ENCODE assay signal across 29 cellular contexts in the genomic region with DNA sequence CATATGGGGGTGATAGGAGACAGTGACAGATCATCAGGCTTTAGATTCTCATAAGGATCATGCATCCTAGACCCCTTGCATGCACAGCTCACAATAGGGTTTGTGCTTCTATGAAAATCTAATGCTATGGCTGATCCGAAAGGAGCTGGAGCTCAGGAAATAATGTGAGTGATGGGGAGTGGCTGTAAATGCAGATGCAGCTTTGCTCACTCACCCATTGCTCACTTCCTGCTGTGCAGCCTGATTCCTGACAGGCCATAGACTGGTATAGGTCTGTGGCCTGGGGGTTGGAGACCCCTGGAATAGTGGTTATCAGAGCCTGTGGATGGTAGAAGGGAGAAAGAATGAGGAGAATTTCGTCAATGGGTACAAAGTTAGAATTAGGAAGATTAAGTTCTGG.
"Had no signal": no experiment of that assay in that cellular context is flagged by ENCODE, and none has a peak within 500 bp of the region (broad histone marks: within the 10 kb centered on the region; RNA-seq: fewer than 3 reads in every experiment).

No MANE protein-coding gene starts in this region.

- H3K27me3 ChIP-seq: cardiac muscle cell, neural progenitor cell, sigmoid colon, upper lobe of right lung had no signal

- DNase-seq: activated CD4-positive, alpha-beta T cell treated with anti-CD3 and anti-CD28 coated beads for 48 hours; activated CD4-positive, alpha-beta T cell treated with anti-CD3 and anti-CD28 coated beads, Interleukin-2, amount 50 U/mL, for 48 hours; activated CD8-positive, alpha-beta memory T cell treated with anti-CD3 and anti-CD28 coated beads for 24 hours; activated effector memory CD4-positive, alpha-beta T cell treated with Interleukin-2 at 50 U/mL for 16 hours; activated naive CD4-positive, alpha-beta T cell treated with Interleukin-2 at 50 U/mL for 16 hours; anterior cingulate cortex; effector memory CD8-positive, alpha-beta T cell; foreskin melanocyte; kidney glomerular epithelial cell; left ventricle myocardium inferior; mesendoderm; natural killer cell; occipital lobe; psoas muscle; sigmoid colon; small intestine; stimulated activated CD4-positive, alpha-beta T cell treated with anti-CD3 and anti-CD28 coated beads, Interleukin-4, amount 100 ng/mL, for 24 hours; T-helper 9 cell; upper lobe of right lung; WERI-Rb-1 had no signal

- ATAC-seq: activated CD4-positive, CD25-positive, alpha-beta regulatory T cell treated with anti-CD3 and anti-CD28 coated beads, Interleukin-2, amount 50 U/mL, for 24 hours; effector memory CD8-positive, alpha-beta T cell; esophagus mucosa; natural killer cell; psoas muscle; stimulated activated effector memory CD8-positive, alpha-beta T cell treated with anti-CD3 and anti-CD28 coated beads, Interleukin-12 subunit alpha, Interleukin-12 subunit beta, amount 100 ng/mL, for 72 hours; upper lobe of right lung had no signal

- H3K4me1 ChIP-seq: left ventricle myocardium inferior, neural progenitor cell, parathyroid adenoma, psoas muscle, sigmoid colon, upper lobe of right lung had no signal

- H3K4me3 ChIP-seq: cardiac muscle cell, coronary artery, left ventricle myocardium inferior, lung, neural progenitor cell, psoas muscle, sigmoid colon, thoracic aorta, upper lobe of right lung had no signal

- H3K36me3 ChIP-seq: cardiac muscle cell, left ventricle myocardium inferior, neural progenitor cell, sigmoid colon, thoracic aorta, upper lobe of right lung, WERI-Rb-1 had no signal

- H3K9me3 ChIP-seq: left ventricle myocardium inferior, psoas muscle, sigmoid colon, thoracic aorta, upper lobe of right lung had no signal

- H3K27ac ChIP-seq: cardiac muscle cell, coronary artery, left ventricle myocardium inferior, neural progenitor cell, parathyroid adenoma, psoas muscle, sigmoid colon, thoracic aorta, upper lobe of right lung, WERI-Rb-1 had no signal
